In genomic region chr6:159595173-159595572, GRCh38 we compare ENCODE assay signal across 1 cellular context.
A peak's percentile ranks its signal among the peaks of the same experiment; 100 is the strongest.
TF ChIP-seq lines count a peak whose summit lies in the region.

No MANE protein-coding gene starts in this region.

TF ChIP-seq in SK-N-SH, 30 proteins besides CTCF, POLR2A, EP300 and RAD21:
- TF ChIP-seq GATA2 (CRISPR knock-in tag; IDR thresholded peaks at IDR 0.05) (no peak), CHD2 (IDR thresholded peaks at IDR 0.05; ENCODE audit: low read length, partially characterized antibody) (no peak), MAX (IDR thresholded peaks at IDR 0.05; ENCODE audit: low read depth) (no peak), TEAD4 (IDR thresholded peaks at IDR 0.05; ENCODE audit: borderline replicate concordance, insufficient read depth) (peak; percentile 43; the same call in 1 of the 2 replicates), MXI1 (IDR thresholded peaks at IDR 0.05; ENCODE audit: low read depth, low read length) (no peak), NFIC (IDR thresholded peaks at IDR 0.05; ENCODE audit: borderline replicate concordance) (peak; percentile 89), ZBTB33 (IDR thresholded peaks at IDR 0.05; ENCODE audit: borderline replicate concordance, low read depth) (0 out of 2 replicates have a peak, but pooled peaks have one; percentile 38), PBX3 (IDR thresholded peaks at IDR 0.05) (peak; percentile 57), MEF2A (IDR thresholded peaks at IDR 0.05; ENCODE audit: borderline replicate concordance, low read depth) (no peak), TCF12 (IDR thresholded peaks at IDR 0.05) (0 out of 2 replicates have a peak, but pooled peaks have one; percentile 48), EZH2phosphoT487 (IDR thresholded peaks at IDR 0.05; ENCODE audit: borderline replicate concordance, low read depth) (no peak), RFX5 (IDR thresholded peaks at IDR 0.05; ENCODE audit: low read length) (no peak)
- TF ChIP-seq, protein P1, sequence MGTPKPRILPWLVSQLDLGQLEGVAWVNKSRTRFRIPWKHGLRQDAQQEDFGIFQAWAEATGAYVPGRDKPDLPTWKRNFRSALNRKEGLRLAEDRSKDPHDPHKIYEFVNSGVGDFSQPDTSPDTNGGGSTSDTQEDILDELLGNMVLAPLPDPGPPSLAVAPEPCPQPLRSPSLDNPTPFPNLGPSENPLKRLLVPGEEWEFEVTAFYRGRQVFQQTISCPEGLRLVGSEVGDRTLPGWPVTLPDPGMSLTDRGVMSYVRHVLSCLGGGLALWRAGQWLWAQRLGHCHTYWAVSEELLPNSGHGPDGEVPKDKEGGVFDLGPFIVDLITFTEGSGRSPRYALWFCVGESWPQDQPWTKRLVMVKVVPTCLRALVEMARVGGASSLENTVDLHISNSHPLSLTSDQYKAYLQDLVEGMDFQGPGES (IDR thresholded peaks at IDR 0.05; ENCODE audit: low read depth, low read length) = no peak
